16 cellular contexts compared by ENCODE assay signal in the genomic region with DNA sequence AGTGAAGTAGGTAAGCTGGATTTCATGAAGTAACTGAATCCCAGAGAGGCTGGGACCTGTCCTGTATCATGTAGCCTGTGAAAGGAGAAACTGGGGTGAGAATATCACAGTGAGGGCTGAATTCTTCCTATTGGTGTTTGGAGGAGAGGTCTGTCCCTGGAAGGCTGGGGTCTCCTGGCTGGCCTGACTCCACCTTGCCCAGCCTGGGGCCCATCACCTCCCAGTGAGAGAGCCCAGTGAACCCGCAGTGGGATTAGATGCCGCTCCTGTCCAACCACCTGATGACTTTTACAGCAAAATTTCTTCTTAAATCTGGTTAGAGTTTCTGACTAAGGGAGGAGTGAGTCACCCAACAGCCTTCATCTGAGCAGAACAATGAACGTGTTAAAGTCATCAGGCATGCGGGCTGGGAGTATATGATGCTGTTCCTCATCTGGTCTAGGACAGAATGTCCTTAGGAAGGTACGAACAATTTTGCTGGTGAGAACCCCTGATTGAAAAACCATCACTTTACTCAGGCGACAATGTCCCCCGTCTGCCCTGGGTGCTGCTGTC.
DNase-seq lines count a peak whose midpoint lies in the region; ATAC-seq and TF ChIP-seq lines count a peak whose summit lies in the region.
"Had no signal": no experiment of that assay in that cellular context is flagged by ENCODE, and none has a peak within 500 bp of the region (broad histone marks: within the 10 kb centered on the region; RNA-seq: fewer than 3 reads in every experiment).

No MANE protein-coding gene starts in this region.

- no peak overlapping the region for H3K56ac ChIP-seq in mesendoderm (ENCODE audit: low read length)

- H2BK5ac ChIP-seq in mesendoderm (ENCODE audit: low read length) = no peak overlapping the region

- no peak overlapping the region for H3K9ac ChIP-seq in mesendoderm (ENCODE audit: low read length)

- H3K4me3 ChIP-seq in Panc1 (ENCODE audit: low read depth in 2 of 2, low read length in 2 of 2) (no peak overlapping the region), mesendoderm (ENCODE audit: low read length) (no peak overlapping the region), tibial artery (no peak overlapping the region), suprapubic skin (no peak overlapping the region)
- H3K4me3 ChIP-seq: sigmoid colon had no signal

- BruUV-seq in Panc1 (replicated peaks; lab: Mats Ljungman, UMichigan) = no TSS peak

- TF ChIP-seq CTCF in Panc1 (IDR thresholded peaks at IDR 0.05) (no peak), tibial artery (IDR thresholded peaks at IDR 0.05) (no peak), suprapubic skin (IDR thresholded peaks at IDR 0.05) (no peak)

- H3K23ac ChIP-seq in mesendoderm (ENCODE audit: low read length) = no peak overlapping the region

- H3K18ac ChIP-seq in mesendoderm (ENCODE audit: low read length) = no peak overlapping the region

- no peak overlapping the region for H3K4ac ChIP-seq in mesendoderm (ENCODE audit: low read depth, low read length)

- no CpG with 5 or more reads among the region's 7 CpGs for WGBS in mesendoderm (ENCODE audit: extremely low coverage, insufficient coverage, low lambda C conversion rate)
- 76% methylated on average over 7 of the region's 7 CpGs for WGBS in suprapubic skin

- no peak overlapping the region for H4K8ac ChIP-seq in mesendoderm (ENCODE audit: low read depth, low read length)

- POLR2A ChIA-PET in Panc1 (lab: Charles Lee) = no interaction called here

- H3K27ac ChIP-seq in Panc1 (ENCODE audit: low read length) (no peak overlapping the region), mesendoderm (ENCODE audit: low read depth, low read length) (no peak overlapping the region), tibial artery (no peak overlapping the region), suprapubic skin (no peak overlapping the region)
- H3K27ac ChIP-seq: sigmoid colon had no signal

- CTCF ChIA-PET in Panc1 (lab: Charles Lee) = no interaction called here

- no peak for TF ChIP-seq EP300 in suprapubic skin (IDR thresholded peaks at IDR 0.05)

- in situ Hi-C loops in Panc1 (cut with HindIII; ENCODE audit: low pct_unique_long_range_greater_than_20kb, low sequenced_read_pairs) = no loop called here

- H3K79me2 ChIP-seq in mesendoderm (ENCODE audit: control insufficient read depth, insufficient read depth, low read length) = no peaks in the 10 kb centered on the region

- TF ChIP-seq POLR2A in suprapubic skin (IDR thresholded peaks at IDR 0.05) = no peak

- intact Hi-C loops in Panc1 (cut with micrococcal nuclease; ENCODE audit: unreplicated experiment) = no loop called here
- intact Hi-C loops in tibial artery (cut with DNase I; ENCODE audit: low total_unique reads) = no loop called here

- no peak overlapping the region for H2AK5ac ChIP-seq in mesendoderm (ENCODE audit: low read length)

- H2BK120ac ChIP-seq in mesendoderm (ENCODE audit: low read depth, low read length) = no peak overlapping the region

- H3K27me3 ChIP-seq in Panc1 (ENCODE audit: control insufficient read depth, insufficient read depth, low read length) = no peaks in the 10 kb centered on the region
- no peaks in the 10 kb centered on the region for H3K27me3 ChIP-seq in mesendoderm (ENCODE audit: insufficient read depth, low read length, poor library complexity)
- H3K27me3 ChIP-seq in tibial artery = no peaks in the 10 kb centered on the region
- H3K27me3 ChIP-seq in suprapubic skin = no peaks in the 10 kb centered on the region
- H3K27me3 ChIP-seq: sigmoid colon had no signal

- ATAC-seq in Panc1 = peak; percentile 40; the same call in 1 of the 2 replicates
- ATAC-seq: natural killer cell had no signal

- H3K4me1 ChIP-seq in Panc1 (ENCODE audit: control insufficient read depth, insufficient read depth, low read length) (no peaks in the 10 kb centered on the region), mesendoderm (ENCODE audit: control insufficient read depth, low read depth, low read length) (no peaks in the 10 kb centered on the region), tibial artery (no peaks in the 10 kb centered on the region), suprapubic skin (no peaks in the 10 kb centered on the region)
- H3K4me1 ChIP-seq: sigmoid colon had no signal

- H3K79me1 ChIP-seq in mesendoderm (ENCODE audit: low read length) = no peaks in the 10 kb centered on the region

- no peaks in the 10 kb centered on the region for H3K9me3 ChIP-seq in Panc1 (ENCODE audit: control insufficient read depth, insufficient read depth, low read depth, low read length)
- H3K9me3 ChIP-seq in tibial artery = no peaks in the 10 kb centered on the region
- no peaks in the 10 kb centered on the region for H3K9me3 ChIP-seq in suprapubic skin
- H3K9me3 ChIP-seq: sigmoid colon had no signal

- H3K36me3 ChIP-seq in Panc1 (ENCODE audit: control insufficient read depth, insufficient read depth, low read length) (no peaks in the 10 kb centered on the region), mesendoderm (ENCODE audit: control insufficient read depth, insufficient read depth, low read length) (no peaks in the 10 kb centered on the region), tibial artery (no peaks in the 10 kb centered on the region), suprapubic skin (no peaks in the 10 kb centered on the region)
- H3K36me3 ChIP-seq: sigmoid colon had no signal

- H3K4me2 ChIP-seq in mesendoderm (ENCODE audit: low read length) = no peak overlapping the region

- no peak overlapping the region for H4K5ac ChIP-seq in mesendoderm (ENCODE audit: low read length)

- H2BK15ac ChIP-seq in mesendoderm (replicated peaks; ENCODE audit: low read depth) = no peak overlapping the region

- peak; percentile 59 for DNase-seq in EL
- DNase-seq in Panc1 (ENCODE audit: low read depth, low spot score) = no peak
- peak; percentile 30 for DNase-seq in dedifferentiated amniotic fluid mesenchymal stem cell (ENCODE audit: extremely low spot score)
- DNase-seq in mesendoderm = peak; percentile 7
- DNase-seq in foreskin melanocyte = no peak
- no peak for DNase-seq in tibial artery
- DNase-seq in suprapubic skin (ENCODE audit: low spot score in 2 of 2) = no peak
- DNase-seq in ureter (ENCODE audit: low spot score) = no peak
- DNase-seq: activated CD4-positive, alpha-beta memory T cell treated with anti-CD3 and anti-CD28 coated beads for 36 hours; activated effector memory CD4-positive, alpha-beta T cell treated with Interleukin-2 at 50 U/mL for 16 hours; CD4-positive, alpha-beta memory T cell; Kasumi-1; left cardiac atrium; natural killer cell; NCI-H2171 treated with DMSO at 0.1 percent for 48 hours; sigmoid colon had no signal

Comparison
In these comparisons a context has a peak if more than half of its experiments do, and no peak if none do; other contexts are left out.
1. DNase-seq: peak in EL (single experiment), dedifferentiated amniotic fluid mesenchymal stem cell (single experiment) and mesendoderm (single experiment); none in Panc1 (single experiment), foreskin melanocyte (single experiment), tibial artery (0 of 2), suprapubic skin (0 of 2) and ureter (single experiment).